ENCODE assay signal across 8 cellular contexts in genomic region chr6:797479-798077, GRCh38.
DNase-seq lines count a peak whose midpoint lies in the region; ATAC-seq, FAIRE-seq and TF ChIP-seq lines count a peak whose summit lies in the region.

No MANE protein-coding gene starts in this region.

- 38% methylated on average over 5 of the region's 5 CpGs for WGBS in smooth muscle cell (ENCODE audit: low lambda C conversion rate)

- H3K9ac ChIP-seq in smooth muscle cell (ENCODE audit: low read depth): no peak overlapping the region

- no peak overlapping the region for H3K27ac ChIP-seq in C4-2B
- no peak overlapping the region for H3K27ac ChIP-seq in smooth muscle cell (ENCODE audit: low read depth)

- H3K4me3 ChIP-seq in smooth muscle cell: no peak overlapping the region

- no peak overlapping the region for H3K4me2 ChIP-seq in smooth muscle cell

- no peaks in the 10 kb centered on the region for H3F3A ChIP-seq in smooth muscle cell (ENCODE audit: low read depth)

- ATAC-seq in HG02852 (IDR thresholded peaks at IDR 0.05; ENCODE audit: unreplicated experiment): no peak

- peak; percentile 92 for FAIRE-seq in GM19239 (lab: Jason Lieb, UNC)

- no peak overlapping the region for H2AFZ ChIP-seq in smooth muscle cell (ENCODE audit: low read depth)

- H3K27me3 ChIP-seq in smooth muscle cell (ENCODE audit: low read depth): peaks cover 42% of the 10 kb centered on the region

- no peaks in the 10 kb centered on the region for H3K4me1 ChIP-seq in smooth muscle cell (ENCODE audit: low read depth)

- no peaks in the 10 kb centered on the region for H3K9me3 ChIP-seq in smooth muscle cell (replicated peaks; ENCODE audit: low read depth)

- TF ChIP-seq CTCF in C4-2B (conservative IDR thresholded peaks at IDR 0.05) (peak; percentile 86), smooth muscle cell (IDR thresholded peaks at IDR 0.05; ENCODE audit: borderline replicate concordance, insufficient read depth, poor library complexity, severe bottlenecking) (peak; percentile 86)

- H3K36me3 ChIP-seq in smooth muscle cell (ENCODE audit: low read depth): no peaks in the 10 kb centered on the region

- H3K79me2 ChIP-seq in smooth muscle cell (ENCODE audit: low read depth): no peaks in the 10 kb centered on the region

- DNase-seq in GM19239 (ENCODE audit: insufficient read length, low spot score) (no peak), NCI-H82 treated with DMSO at 0.1 percent for 48 hours (lab: John Stamatoyannopoulos, UW; ENCODE audit: unreplicated experiment) (peak; percentile 37), amniotic epithelial cell (ENCODE audit: low read depth) (peak; percentile 49), hepatic stellate cell (ENCODE audit: low spot score) (peak; percentile 12), smooth muscle cell (lab: John Stamatoyannopoulos, UW; ENCODE audit: unreplicated experiment) (no peak), GOT3 (lab: John Stamatoyannopoulos, UW) (no peak)

- H4K20me1 ChIP-seq in smooth muscle cell (ENCODE audit: low read depth): no peaks in the 10 kb centered on the region

Comparison
In these comparisons a context has a peak if more than half of its experiments do, and no peak if none do; other contexts are left out.
1. DNase-seq: peak in NCI-H82 treated with DMSO at 0.1 percent for 48 hours (single experiment), amniotic epithelial cell (single experiment) and hepatic stellate cell (single experiment); none in GM19239 (single experiment), smooth muscle cell (single experiment) and GOT3 (single experiment).